8 cellular contexts compared by ENCODE assay signal in genomic region chr17:37506678-37507077, GRCh38. TPM values are rescaled to one million over a fixed set of nuclear protein-coding genes. Genes with fewer than 3 reads are reported as not detected.
DNase-seq lines count a peak whose midpoint lies in the region; ATAC-seq and TF ChIP-seq lines count a peak whose summit lies in the region.

No MANE protein-coding gene starts in this region.

- intact Hi-C loops in mucosa of descending colon (cut with DNase I, micrococcal nuclease), result no loop called here

- peak; percentile 39 for DNase-seq in stimulated activated CD4-positive, alpha-beta T cell treated with anti-CD3 and anti-CD28 coated beads, Interleukin-1b, Interleukin-23, amount 100 ng/mL, for 48 hours
- DNase-seq in stimulated activated CD4-positive, alpha-beta T cell treated with anti-CD3 and anti-CD28 coated beads, Interleukin-4, amount 100 ng/mL, for 4 hours, result no peak
- DNase-seq in NOMO-1 treated with dmso at 0.1 percent for 144 hours (lab: John Stamatoyannopoulos, UW; ENCODE audit: unreplicated experiment), result peak; percentile 19
- no peak for DNase-seq in chondrocyte (ENCODE audit: low spot score)
- peak in 1 of 3 donors; percentile 7 for DNase-seq in mucosa of descending colon

- H3K4me3 Mint-ChIP-seq in chondrocyte (ENCODE audit: unreplicated experiment), result no peak overlapping the region

- H3K4me1 Mint-ChIP-seq in chondrocyte (ENCODE audit: low read depth), result peaks cover 8% of the 10 kb centered on the region

- H3K36me3 ChIP-seq in mucosa of descending colon (ENCODE audit: low read depth), result no peaks in the 10 kb centered on the region

- no peak overlapping the region for H3K4me3 ChIP-seq in mucosa of descending colon

- H3K4me1 ChIP-seq in mucosa of descending colon (ENCODE audit: low read depth), result no peaks in the 10 kb centered on the region

- H3K9me3 ChIP-seq in mucosa of descending colon, result no peaks in the 10 kb centered on the region

- ATAC-seq in mucosa of descending colon (peak; percentile 59), HG03095 (IDR thresholded peaks at IDR 0.05; ENCODE audit: unreplicated experiment) (no peak), GM19023 (IDR thresholded peaks at IDR 0.05; ENCODE audit: unreplicated experiment) (no peak), HG02981 (IDR thresholded peaks at IDR 0.05; ENCODE audit: unreplicated experiment) (no peak)

- TF ChIP-seq CTCF in chondrocyte (IDR thresholded peaks at IDR 0.05) (peak; percentile 70), mucosa of descending colon (IDR thresholded peaks at IDR 0.05) (no peak)

- peaks cover 4% of the 10 kb centered on the region for H3K36me3 Mint-ChIP-seq in chondrocyte (ENCODE audit: low read depth)

- H3K27me3 Mint-ChIP-seq in chondrocyte (ENCODE audit: low read depth), result no peaks in the 10 kb centered on the region

- H3K27ac Mint-ChIP-seq in chondrocyte (ENCODE audit: unreplicated experiment), result no peak overlapping the region

- no peaks in the 10 kb centered on the region for H3K9me3 Mint-ChIP-seq in chondrocyte (ENCODE audit: low read depth)

RNA-seq across cellular contexts. Expression of gene DUSP14, which starts 17.0 kb away (rescaled TPM):
- 33.6 to 37.3 TPM (median 34.7 TPM) in 3 replicates for total RNA-seq in chondrocyte
- 1 to 10 TPM in 2 of 3 donors, under 1 TPM in 1; 0.81 to 8.2 (median 1.8) TPM for total RNA-seq in mucosa of descending colon

Comparison
In these comparisons a context has a peak if more than half of its experiments do, and no peak if none do; other contexts are left out.
1. DNase-seq: peak in stimulated activated CD4-positive, alpha-beta T cell treated with anti-CD3 and anti-CD28 coated beads, Interleukin-1b, Interleukin-23, amount 100 ng/mL, for 48 hours (single experiment) and NOMO-1 treated with dmso at 0.1 percent for 144 hours (single experiment); none in stimulated activated CD4-positive, alpha-beta T cell treated with anti-CD3 and anti-CD28 coated beads, Interleukin-4, amount 100 ng/mL, for 4 hours (0 of 2) and chondrocyte (single experiment).